In genomic region chr19:38769635-38770211, GRCh38 we compare ENCODE assay signal across 9 cellular contexts. TPM values are rescaled to one million over a fixed set of nuclear protein-coding genes. Genes with fewer than 3 reads are reported as not detected.
DNase-seq lines count a peak whose midpoint lies in the region; ATAC-seq and TF ChIP-seq lines count a peak whose summit lies in the region.
"Had no signal": no experiment of that assay in that cellular context is flagged by ENCODE, and none has a peak within 500 bp of the region (broad histone marks: within the 10 kb centered on the region; RNA-seq: fewer than 3 reads in every experiment).

No MANE protein-coding gene starts in this region.

- H3K9me3 ChIP-seq in CD4-positive, alpha-beta T cell (ENCODE audit: control insufficient read depth, low read length), result no peaks in the 10 kb centered on the region
- H3K9me3 ChIP-seq in RWPE2 (ENCODE audit: severe bottlenecking) (no peaks in the 10 kb centered on the region), trophoblast cell (ENCODE audit: insufficient read depth, low read depth, low read length) (no peaks in the 10 kb centered on the region), thoracic aorta (no peaks in the 10 kb centered on the region)

- H2BK120ac ChIP-seq in trophoblast cell (ENCODE audit: insufficient read depth, low read length, poor library complexity), result no peak overlapping the region

- TF ChIP-seq CTCF in CD4-positive, alpha-beta T cell (IDR thresholded peaks at IDR 0.05), result peak; percentile 94
- TF ChIP-seq CTCF in RWPE2 (IDR thresholded peaks at IDR 0.05; ENCODE audit: poor library complexity, severe bottlenecking), result peak; percentile 55
- peak; percentile 88 for TF ChIP-seq CTCF in thoracic aorta (IDR thresholded peaks at IDR 0.05)

- no CpG with 5 or more reads among the region's 42 CpGs for WGBS in trophoblast cell (ENCODE audit: extremely low coverage, insufficient coverage, insufficient read length)

- intact Hi-C loops in CD4-positive, alpha-beta T cell (cut with DNase I, micrococcal nuclease), result loop anchor here (2.0 to 5.0 kb wide), 3 partner anchors 17 to 118 kb away; no protein-coding TSS in a partner anchor
- intact Hi-C loops in head of caudate nucleus (cut with DNase I), result no loop called here

- H4K12ac ChIP-seq in trophoblast cell (ENCODE audit: low read depth, low read length), result peak overlapping the region; percentile 59

- H3K36me3 ChIP-seq in RWPE2 (ENCODE audit: low read depth) (no peaks in the 10 kb centered on the region), trophoblast cell (ENCODE audit: control insufficient read depth in 1 of 2, insufficient read depth in 2 of 2, low read length in 2 of 2) (no peaks in the 10 kb centered on the region), thoracic aorta (no peaks in the 10 kb centered on the region)

- H4K8ac ChIP-seq in trophoblast cell (ENCODE audit: low read depth, low read length), result peak overlapping the region; percentile 57

- POLR2A ChIA-PET in CD4-positive, alpha-beta T cell (lab: Charles Lee), result interaction anchor here (0.6 to 1.7 kb wide), 19 partner anchors 9 to 366 kb away, joined by 3 to 20 read pairs (median 6); partner anchors contain the start of genes ECH1, EIF3K, FAM98C and HNRNPL

- H3K23ac ChIP-seq in trophoblast cell (ENCODE audit: low read length), result no peak overlapping the region

- no peak overlapping the region for H2AK5ac ChIP-seq in trophoblast cell (ENCODE audit: low read length)

- H3K4me3 ChIP-seq in RWPE2 (ENCODE audit: severe bottlenecking) (no peak overlapping the region), trophoblast cell (ENCODE audit: low read depth, low read length) (no peak overlapping the region), thoracic aorta (peak overlapping the region; percentile 57)

- peak overlapping the region; percentile 47 for H3K4me3 Mint-ChIP-seq in CD4-positive, alpha-beta T cell
- H3K4me3 Mint-ChIP-seq in activated naive CD4-positive, alpha-beta T cell treated with anti-CD3 and anti-CD28 coated beads, Interleukin-2, amount 50 U/mL, for 24 hours, result peak overlapping the region; percentile 69

- H3K18ac ChIP-seq in trophoblast cell (ENCODE audit: low read length), result no peak overlapping the region

- peak; percentile 88 for ATAC-seq in CD4-positive, alpha-beta T cell (ENCODE audit: poor library complexity)
- ATAC-seq in GM21619 (IDR thresholded peaks at IDR 0.05; ENCODE audit: unreplicated experiment) (peak; percentile 59), RWPE2 (ENCODE audit: low read depth) (peak; percentile 68), thoracic aorta (ENCODE audit: insufficient number of reproducible peaks, low FRiP score, low read depth) (peak; percentile 80)

- no peak overlapping the region for H3K4ac ChIP-seq in trophoblast cell (ENCODE audit: low read depth, low read length)

- no peaks in the 10 kb centered on the region for H3K79me2 ChIP-seq in trophoblast cell (ENCODE audit: control insufficient read depth, insufficient read depth, low read length, poor library complexity)

- H2BK5ac ChIP-seq in trophoblast cell (ENCODE audit: low read depth, low read length, poor library complexity), result no peak overlapping the region

- H4K91ac ChIP-seq in trophoblast cell (ENCODE audit: low read depth, low read length), result peak overlapping the region; percentile 70

- no peak overlapping the region for H3K27ac ChIP-seq in CD4-positive, alpha-beta T cell (ENCODE audit: low read depth, low read length)
- H3K27ac ChIP-seq in RWPE2 (ENCODE audit: poor library complexity, severe bottlenecking) (no peak overlapping the region), trophoblast cell (ENCODE audit: low read depth, low read length) (no peak overlapping the region), thoracic aorta (no peak overlapping the region)

- H3K4me1 Mint-ChIP-seq in CD4-positive, alpha-beta T cell (ENCODE audit: low read depth), result peaks cover 7% of the 10 kb centered on the region
- H3K4me1 Mint-ChIP-seq in activated naive CD4-positive, alpha-beta T cell treated with anti-CD3 and anti-CD28 coated beads, Interleukin-2, amount 50 U/mL, for 24 hours, result peaks cover 6% of the 10 kb centered on the region

- H2BK12ac ChIP-seq in trophoblast cell (ENCODE audit: low read length), result no peak overlapping the region

- no peak overlapping the region for H3K9ac ChIP-seq in trophoblast cell (ENCODE audit: low read length)

- H3K27me3 Mint-ChIP-seq in CD4-positive, alpha-beta T cell, result no peaks in the 10 kb centered on the region
- no peaks in the 10 kb centered on the region for H3K27me3 Mint-ChIP-seq in activated naive CD4-positive, alpha-beta T cell treated with anti-CD3 and anti-CD28 coated beads, Interleukin-2, amount 50 U/mL, for 24 hours

- H3K14ac ChIP-seq in trophoblast cell (ENCODE audit: low read length), result peak overlapping the region; percentile 29

- peak overlapping the region; percentile 79 for H2AFZ ChIP-seq in trophoblast cell (ENCODE audit: insufficient read depth, low read length, poor library complexity)

- DNase-seq in CD4-positive, alpha-beta T cell, result peak; percentile 83 to 94 (median 90)
- DNase-seq in RWPE2 (ENCODE audit: low spot score), result no peak
- peak; percentile 6 to 87 (median 60) for DNase-seq in head of caudate nucleus
- peak; percentile 39 to 84 for DNase-seq in trophoblast cell
- peak; percentile 65 for DNase-seq in thoracic aorta (ENCODE audit: low spot score)
- DNase-seq in OCI-M2 (lab: John Stamatoyannopoulos, UW; ENCODE audit: unreplicated experiment), result no peak

- H3K9me3 Mint-ChIP-seq in CD4-positive, alpha-beta T cell, result no peaks in the 10 kb centered on the region
- no peaks in the 10 kb centered on the region for H3K9me3 Mint-ChIP-seq in activated naive CD4-positive, alpha-beta T cell treated with anti-CD3 and anti-CD28 coated beads, Interleukin-2, amount 50 U/mL, for 24 hours

- H3K79me1 ChIP-seq in trophoblast cell (ENCODE audit: low read length), result peaks cover 2% of the 10 kb centered on the region

- H3K36me3 Mint-ChIP-seq in CD4-positive, alpha-beta T cell (ENCODE audit: low read depth), result no peaks in the 10 kb centered on the region
- H3K36me3 Mint-ChIP-seq in activated naive CD4-positive, alpha-beta T cell treated with anti-CD3 and anti-CD28 coated beads, Interleukin-2, amount 50 U/mL, for 24 hours, result no peaks in the 10 kb centered on the region

- H3K27me3 ChIP-seq in CD4-positive, alpha-beta T cell (ENCODE audit: control insufficient read depth, insufficient read depth, low read length), result no peaks in the 10 kb centered on the region
- H3K27me3 ChIP-seq in RWPE2 (ENCODE audit: insufficient read depth, poor library complexity, severe bottlenecking) (no peaks in the 10 kb centered on the region), trophoblast cell (ENCODE audit: insufficient read depth, low read length) (no peaks in the 10 kb centered on the region), thoracic aorta (replicated peaks; ENCODE audit: insufficient read depth) (no peaks in the 10 kb centered on the region)

- peak overlapping the region; percentile 65 for H3K27ac Mint-ChIP-seq in CD4-positive, alpha-beta T cell
- peak overlapping the region; percentile 59 for H3K27ac Mint-ChIP-seq in activated naive CD4-positive, alpha-beta T cell treated with anti-CD3 and anti-CD28 coated beads, Interleukin-2, amount 50 U/mL, for 24 hours

- H3K4me2 ChIP-seq in trophoblast cell (ENCODE audit: low read length), result no peak overlapping the region

- H3K4me1 ChIP-seq in RWPE2 (ENCODE audit: insufficient read depth, poor library complexity, severe bottlenecking) (peaks cover 1% of the 10 kb centered on the region), trophoblast cell (ENCODE audit: control insufficient read depth in 1 of 2, insufficient read depth in 2 of 2, low read length in 2 of 2) (peaks cover 0 to 2% of the 10 kb centered on the region in 2 experiments), thoracic aorta (ENCODE audit: control insufficient read depth in 1 of 2, low read depth in 2 of 2) (no peaks in the 10 kb centered on the region)

- CTCF ChIA-PET in CD4-positive, alpha-beta T cell (lab: Charles Lee), result interaction anchor here (0.6 to 2.0 kb wide), 24 partner anchors 10 to 367 kb away, joined by 3 to 17 read pairs (median 4); partner anchors contain the start of genes ECH1, FAM98C, MRPS12 and NFKBIB

RNA-seq across cellular contexts. Expression of gene LGALS7, which starts 3.6 kb away (rescaled TPM):
- total RNA-seq in CD4-positive, alpha-beta T cell, result not detected
- polyA plus RNA-seq in trophoblast cell (2013), result not detected in 2 replicates
- not detected for total RNA-seq in thoracic aorta
- total RNA-seq: NCI-H460 had no signal

RNA-seq across cellular contexts. Expression of gene LGALS7B, which starts 19.3 kb away (rescaled TPM):
- total RNA-seq in CD4-positive, alpha-beta T cell, result not detected
- polyA plus RNA-seq in trophoblast cell (2013), result not detected in 2 replicates
- total RNA-seq in thoracic aorta, result 1 to 10 TPM in 1 of 2 donors, not detected in 1; 2.0 TPM
- total RNA-seq: NCI-H460 had no signal

RNA-seq across cellular contexts. Expression of gene CAPN12, which starts 25.4 kb away (rescaled TPM):
- 1 to 10 TPM; 1.6 to 2.0 TPM for total RNA-seq in CD4-positive, alpha-beta T cell
- polyA plus RNA-seq in trophoblast cell (2013), result 11.0 and 11.5 TPM in 2 replicates
- 1 to 10 TPM in 1 of 2 donors, under 1 TPM in 1; 0.81 to 2.1 TPM for total RNA-seq in thoracic aorta

RNA-seq across cellular contexts. Expression of gene LGALS4, which starts 43.0 kb away (rescaled TPM):
- total RNA-seq in CD4-positive, alpha-beta T cell, result 1 to 10 TPM; 2.3 to 3.1 TPM
- polyA plus RNA-seq in trophoblast cell (2013), result 0.10 and 0.19 TPM in 2 replicates
- total RNA-seq in thoracic aorta, result 1 to 10 TPM in 1 of 2 donors, not detected in 1; 3.5 TPM
- total RNA-seq: NCI-H460 had no signal

Comparison
In these comparisons a context has a peak if more than half of its experiments do, and no peak if none do; other contexts are left out.
1. DNase-seq: peak in CD4-positive, alpha-beta T cell (10 of 10), head of caudate nucleus (42 of 42), trophoblast cell (2 of 2) and thoracic aorta (single experiment); none in RWPE2 (single experiment) and OCI-M2 (single experiment).
2. Peak in every context shown above with its lines, with median percentiles within 50 percentile points of each other: ATAC-seq and CTCF ChIP-seq.